Comparison of ENCODE assay signal across 1 cellular context in the genomic region with DNA sequence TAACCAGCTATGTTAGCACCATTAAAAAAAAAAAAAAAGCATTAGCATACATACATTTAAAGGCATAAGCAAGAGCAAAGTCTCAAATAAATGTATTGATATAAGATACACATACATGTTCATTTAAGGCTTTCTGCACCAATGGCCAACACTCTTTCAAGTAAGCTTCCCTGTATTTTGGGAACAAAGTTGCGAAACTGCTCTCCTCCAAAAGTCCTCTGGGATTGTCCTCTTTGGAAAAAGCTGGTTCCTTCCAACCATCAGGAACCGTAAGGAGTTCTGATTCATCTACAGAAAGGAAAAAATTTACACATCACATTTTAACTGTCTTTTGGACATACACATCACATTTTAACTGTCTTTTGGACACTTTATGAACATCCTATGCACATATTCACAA.
A peak's percentile ranks its signal among the peaks of the same experiment; 100 is the strongest.
TF ChIP-seq lines count a peak whose summit lies in the region.

No MANE protein-coding gene starts in this region.

TF ChIP-seq in IMR-90, 13 proteins besides CTCF, POLR2A, EP300 and RAD21:
- peak; percentile 75 for TF ChIP-seq CEBPB (IDR thresholded peaks at IDR 0.05; ENCODE audit: low read depth, low read length)
- TF ChIP-seq USF2 (IDR thresholded peaks at IDR 0.05; ENCODE audit: low read depth, low read length), result no peak
